Comparison of ENCODE assay signal across 8 cellular contexts in the genomic region with DNA sequence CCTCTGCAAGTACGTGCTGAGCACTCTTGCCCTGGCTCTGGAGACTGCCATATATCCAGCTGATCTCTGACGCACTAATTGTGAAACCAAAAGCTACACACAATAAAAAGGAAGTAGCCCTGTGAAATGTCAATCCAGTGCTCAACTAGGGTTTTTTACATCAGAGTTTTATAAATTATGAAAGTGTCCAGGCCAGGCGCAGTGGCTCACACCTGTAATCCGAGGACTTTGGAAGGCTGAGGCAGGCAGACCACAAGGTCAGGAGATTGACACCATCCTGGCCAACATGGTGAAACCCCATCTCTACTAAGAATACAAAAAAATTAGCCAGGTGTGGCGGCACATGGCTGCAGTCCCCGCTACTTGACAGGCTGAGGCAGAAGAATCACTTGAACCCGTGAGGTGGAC.
DNase-seq lines count a peak whose midpoint lies in the region; ATAC-seq and TF ChIP-seq lines count a peak whose summit lies in the region.

No MANE protein-coding gene starts in this region.

- no peaks in the 10 kb centered on the region for H3K9me2 ChIP-seq in DOHH2 (replicated peaks; ENCODE audit: control insufficient read depth, low read length)

- H3K27me3 Mint-ChIP-seq in dendritic cell treated with granulocyte-macrophage colony-stimulating factor and Interleukin-4, amounts not matched to agents 40 ng/mL and 50 ng/mL, for 4 days, result no peaks in the 10 kb centered on the region

- H3K4me3 ChIP-seq in DOHH2 (ENCODE audit: low read length), result peak overlapping the region; percentile 64
- H3K4me3 ChIP-seq in HAP-1, result no peak overlapping the region

- ATAC-seq in GM19467 (IDR thresholded peaks at IDR 0.05; ENCODE audit: unreplicated experiment), result peak; percentile 92
- peak; percentile 98 for ATAC-seq in HG03442 (IDR thresholded peaks at IDR 0.05; ENCODE audit: unreplicated experiment)

- H3K27ac ChIP-seq in DOHH2 (ENCODE audit: low read depth, low read length), result peak overlapping the region; percentile 98

- H3F3A ChIP-seq in DOHH2 (ENCODE audit: control insufficient read depth, insufficient read depth), result peaks cover 57% of the 10 kb centered on the region

- peaks cover 79% of the 10 kb centered on the region for H3K4me1 ChIP-seq in DOHH2 (ENCODE audit: control insufficient read depth, low read length)
- H3K4me1 ChIP-seq in HAP-1, result no peaks in the 10 kb centered on the region

- H3K4me2 ChIP-seq in DOHH2 (ENCODE audit: low read length), result peak overlapping the region; percentile 59

- no peak for TF ChIP-seq CTCF in DOHH2 (IDR thresholded peaks at IDR 0.05; ENCODE audit: low read depth, low read length, poor library complexity, severe bottlenecking)

- H3K79me2 ChIP-seq in DOHH2 (ENCODE audit: control insufficient read depth, low read length), result 0 out of 2 replicates have a peak, but pooled peaks cover 4% of the 10 kb centered on the region

- peaks cover 31% of the 10 kb centered on the region for H3K4me1 Mint-ChIP-seq in dendritic cell treated with granulocyte-macrophage colony-stimulating factor and Interleukin-4, amounts not matched to agents 40 ng/mL and 50 ng/mL, for 4 days (ENCODE audit: low read depth)

- H3K27ac Mint-ChIP-seq in dendritic cell treated with granulocyte-macrophage colony-stimulating factor and Interleukin-4, amounts not matched to agents 40 ng/mL and 50 ng/mL, for 4 days, result peak overlapping the region; percentile 85

- DNase-seq in amygdala (lab: John Stamatoyannopoulos, UW) (no peak), middle frontal gyrus (ENCODE audit: extremely low spot score, low spot score) (no peak), HAP-1 (ENCODE audit: low spot score in 2 of 2) (no peak), NCI-H2081 treated with DMSO at 0.1 percent for 48 hours (lab: John Stamatoyannopoulos, UW) (no peak)

- H4K20me1 ChIP-seq in DOHH2 (ENCODE audit: control insufficient read depth, insufficient read depth, low read depth, low read length), result no peaks in the 10 kb centered on the region

- peak overlapping the region; percentile 34 for H3K4me3 Mint-ChIP-seq in dendritic cell treated with granulocyte-macrophage colony-stimulating factor and Interleukin-4, amounts not matched to agents 40 ng/mL and 50 ng/mL, for 4 days

- peaks cover 14% of the 10 kb centered on the region for H3K9me3 ChIP-seq in DOHH2 (ENCODE audit: control insufficient read depth, insufficient read depth, low read length)
- H3K9me3 ChIP-seq in HAP-1, result peaks cover 3% of the 10 kb centered on the region

- H3K36me3 Mint-ChIP-seq in dendritic cell treated with granulocyte-macrophage colony-stimulating factor and Interleukin-4, amounts not matched to agents 40 ng/mL and 50 ng/mL, for 4 days (ENCODE audit: low read depth), result no peaks in the 10 kb centered on the region

- intact Hi-C loops in dendritic cell treated with granulocyte-macrophage colony-stimulating factor and Interleukin-4, amounts not matched to agents 40 ng/mL and 50 ng/mL, for 4 days (cut with micrococcal nuclease), result no loop called here

- H3K9me3 Mint-ChIP-seq in dendritic cell treated with granulocyte-macrophage colony-stimulating factor and Interleukin-4, amounts not matched to agents 40 ng/mL and 50 ng/mL, for 4 days, result no peaks in the 10 kb centered on the region

- in situ Hi-C loops in HAP-1 (cut with MboI; ENCODE audit: low sequenced_read_pairs), result no loop called here

- H3K27me3 ChIP-seq in DOHH2 (ENCODE audit: control insufficient read depth, low read length), result no peaks in the 10 kb centered on the region
- no peaks in the 10 kb centered on the region for H3K27me3 ChIP-seq in HAP-1 (ENCODE audit: low read depth)

- peaks cover 16% of the 10 kb centered on the region; the same call in 1 of the 2 replicates for H3K36me3 ChIP-seq in DOHH2 (ENCODE audit: control insufficient read depth, low read length)
- H3K36me3 ChIP-seq in HAP-1 (replicated peaks), result no peaks in the 10 kb centered on the region
